1 cellular context compared by ENCODE assay signal in the genomic region with DNA sequence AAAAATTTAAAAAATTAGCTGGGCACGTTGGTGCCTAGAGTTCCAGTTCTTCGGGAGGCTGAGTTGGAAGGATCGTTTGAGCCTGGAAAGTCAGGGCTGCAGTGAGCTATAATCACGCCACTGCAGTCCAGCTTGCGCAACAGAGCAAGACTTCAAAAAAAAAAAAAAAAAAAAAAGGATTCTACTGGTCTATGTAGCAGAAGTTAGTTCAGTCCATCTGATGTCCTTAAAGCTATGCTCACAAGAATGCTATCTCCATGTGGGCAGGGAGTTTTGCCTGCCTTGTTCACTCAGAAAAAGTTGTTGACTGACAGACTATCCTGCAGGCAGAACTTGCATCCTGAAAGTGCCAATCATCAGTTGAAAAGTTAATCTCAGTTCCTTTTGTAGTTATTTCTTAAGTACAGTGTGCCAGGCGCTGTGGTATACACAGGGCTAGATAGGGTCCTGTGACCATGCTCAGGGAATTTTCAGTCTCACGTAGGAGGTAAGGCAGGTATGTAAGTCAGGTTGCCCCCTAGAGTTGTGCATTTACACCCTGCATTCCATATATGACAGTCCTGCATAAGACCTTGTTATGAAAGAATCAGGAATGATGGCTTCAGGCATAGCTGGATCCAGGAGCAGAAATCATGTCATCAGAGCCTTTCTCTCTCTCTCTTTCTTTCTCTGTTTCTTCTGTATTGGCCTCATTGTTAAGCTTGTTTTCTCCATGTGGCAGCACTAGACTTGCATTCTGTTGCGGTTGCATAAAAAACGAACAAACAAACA.
TF ChIP-seq lines count a peak whose summit lies in the region.

No MANE protein-coding gene starts in this region.

TF ChIP-seq in IMR-90, 13 proteins besides CTCF, POLR2A, EP300 and RAD21 (continued from another document):
- no peak for TF ChIP-seq ELK1 (IDR thresholded peaks at IDR 0.05; ENCODE audit: borderline replicate concordance, low read depth, low read length)
- no peak for TF ChIP-seq FOS (IDR thresholded peaks at IDR 0.05; ENCODE audit: low read depth, low read length)
TF ChIP-seq in IMR-90: peak in this region for 1.
